ENCODE assay signal across 8 cellular contexts in the genomic region with DNA sequence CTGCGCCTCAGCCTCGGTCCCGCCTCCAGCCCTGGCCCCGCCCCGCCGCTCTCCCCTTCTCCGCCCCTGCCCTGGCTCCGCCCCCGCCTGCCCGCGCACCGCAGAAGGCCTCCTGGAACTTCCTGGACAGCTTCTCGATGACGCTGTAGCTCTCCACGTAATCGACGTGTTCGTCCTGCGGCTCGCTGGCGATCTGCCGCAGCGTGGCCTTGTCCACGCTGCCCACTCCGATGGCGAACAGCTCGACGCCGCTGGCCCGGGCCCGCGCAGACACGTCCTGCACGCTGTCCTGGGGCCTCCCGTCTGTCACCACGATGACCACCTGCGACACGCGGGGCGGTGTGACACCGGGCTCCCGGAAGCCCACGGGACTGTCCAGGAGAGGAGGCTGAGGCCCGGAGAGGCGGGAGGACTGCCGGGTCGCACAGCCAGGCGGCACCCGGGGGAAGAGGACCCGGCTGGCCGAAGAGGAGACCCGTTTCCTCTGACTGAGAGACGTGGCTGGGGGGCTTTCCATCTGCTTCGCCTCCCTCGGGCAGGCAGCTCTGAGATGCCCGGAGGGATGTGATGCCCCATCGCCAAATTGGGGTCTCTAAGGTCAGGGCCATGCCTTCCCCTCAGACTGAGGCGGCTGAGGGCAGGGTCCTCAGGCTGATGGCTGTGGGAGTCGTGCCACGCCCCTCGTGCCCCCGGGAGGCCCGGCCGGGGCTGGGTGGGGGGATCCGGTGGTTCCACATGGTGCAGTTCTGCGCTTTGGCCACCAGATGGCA. TPM values are rescaled to one million over a fixed set of nuclear protein-coding genes. Genes with fewer than 3 reads are reported as not detected.
DNase-seq lines count a peak whose midpoint lies in the region; ATAC-seq and TF ChIP-seq lines count a peak whose summit lies in the region.

No MANE protein-coding gene starts in this region.

- peak; percentile 95 for TF ChIP-seq CTCF in SK-N-SH (IDR thresholded peaks at IDR 0.05)
- peak; percentile 89 for TF ChIP-seq CTCF in parathyroid adenoma (IDR thresholded peaks at IDR 0.05)
- peak; percentile 94 to 100 (median 99) for TF ChIP-seq CTCF in tibial nerve (IDR thresholded peaks at IDR 0.05)

- peaks cover 3 to 5% of the 10 kb centered on the region in 2 donors for H3K9me3 Mint-ChIP-seq in activated naive CD4-positive, alpha-beta T cell treated with anti-CD3 and anti-CD28 coated beads, Interleukin-2, amount 50 U/mL, for 72 hours

- TF ChIP-seq RAD21 in SK-N-SH (IDR thresholded peaks at IDR 0.05; ENCODE audit: low read length): no peak

- WGBS in SK-N-SH (ENCODE audit: low lambda C conversion rate): 2% methylated on average over 19 of the region's 66 CpGs
- 0 to 1% methylated on average over 21 to 36 of the region's 66 CpGs for WGBS in tibial nerve, 2 donors

- DNase-seq in ELF-1 (ENCODE audit: low read depth, low spot score) (peak; percentile 96), SK-N-SH (peak; percentile 93), head of caudate nucleus (peak in 36 of 42 donors; percentile 53 to 95 (median 90)), tibial nerve (ENCODE audit: low spot score in 2 of 2) (peak; percentile 65 to 80)
- peak in 1 of 2 donors; percentile 98 for DNase-seq in activated naive CD4-positive, alpha-beta T cell treated with anti-CD3 and anti-CD28 coated beads, Interleukin-2, amount 50 U/mL, for 72 hours (ENCODE audit: low spot score in 2 of 2)

- no peaks in the 10 kb centered on the region for H3K79me2 ChIP-seq in SK-N-SH (ENCODE audit: insufficient read depth)
- no peaks in the 10 kb centered on the region for H3K79me2 ChIP-seq in parathyroid adenoma

- H3F3A ChIP-seq in SK-N-SH (replicated peaks; ENCODE audit: insufficient read depth): peaks cover 6% of the 10 kb centered on the region

- CTCF ChIA-PET in SK-N-SH (lab: Yijun Ruan, JAX): interaction anchor here (0.6 to 14.9 kb wide), 47 partner anchors 10 to 1725 kb away, joined by 3 to 377 read pairs (median 5); a partner anchor contains a TSS

- H2AFZ ChIP-seq in SK-N-SH (ENCODE audit: low read depth) (peak overlapping the region; percentile 92; the same call in 1 of the 2 replicates), parathyroid adenoma (peak overlapping the region; percentile 93)

- peak overlapping the region; percentile 94 for H3K4me2 ChIP-seq in SK-N-SH
- H3K4me2 ChIP-seq in parathyroid adenoma (ENCODE audit: low read length): peak overlapping the region; percentile 97

- H3K4me3 ChIP-seq in SK-N-SH (ENCODE audit: low read depth in 2 of 2, low read length in 1 of 2) (peak overlapping the region; percentile 62 to 65), parathyroid adenoma (ENCODE audit: low read depth, low read length) (peak overlapping the region; percentile 61), tibial nerve (peak overlapping the region; percentile 60 to 74 (median 62))

- peak; percentile 49 for ATAC-seq in GM21737 (IDR thresholded peaks at IDR 0.05; ENCODE audit: unreplicated experiment)
- peak; percentile 73 to 75 for ATAC-seq in activated naive CD4-positive, alpha-beta T cell treated with anti-CD3 and anti-CD28 coated beads, Interleukin-2, amount 50 U/mL, for 72 hours

- 0 out of 2 replicates have a peak, but pooled peaks cover 7% of the 10 kb centered on the region for H4K20me1 ChIP-seq in SK-N-SH (ENCODE audit: insufficient read depth)

- peak overlapping the region; percentile 87 to 94 for H3K27ac Mint-ChIP-seq in activated naive CD4-positive, alpha-beta T cell treated with anti-CD3 and anti-CD28 coated beads, Interleukin-2, amount 50 U/mL, for 72 hours

- H3K27ac ChIP-seq in KOPT-K1 (ENCODE audit: low read depth, low read length, poor library complexity, severe bottlenecking): peak overlapping the region; percentile 68
- H3K27ac ChIP-seq in SK-N-SH (ENCODE audit: low read depth in 2 of 2, low read length in 1 of 2): peak overlapping the region; percentile 89 to 95
- peak overlapping the region; percentile 93 for H3K27ac ChIP-seq in parathyroid adenoma
- peak overlapping the region; percentile 96 to 99 (median 98) for H3K27ac ChIP-seq in tibial nerve

- no peaks in the 10 kb centered on the region for H3K27me3 ChIP-seq in SK-N-SH (ENCODE audit: insufficient read depth)
- H3K27me3 ChIP-seq in parathyroid adenoma (ENCODE audit: control insufficient read depth, insufficient read depth, low read length): no peaks in the 10 kb centered on the region
- H3K27me3 ChIP-seq in tibial nerve: no peaks in the 10 kb centered on the region

- H3K4me1 ChIP-seq in SK-N-SH (ENCODE audit: control insufficient read depth in 1 of 2, insufficient read depth in 2 of 2, low read depth in 1 of 2, low read length in 1 of 2) (peaks cover 3 to 14% of the 10 kb centered on the region in 2 experiments; a peak in 2 of 4 replicates), parathyroid adenoma (no peaks in the 10 kb centered on the region), tibial nerve (peaks cover 0 to 10% (median 2%) of the 10 kb centered on the region in 4 donors)

- intact Hi-C loops in head of caudate nucleus (cut with DNase I): loop anchor here (1.0 to 5.0 kb wide), 3 partner anchors 60 to 1487 kb away; a partner anchor contains a TSS

- POLR2A ChIA-PET in SK-N-SH (lab: Yijun Ruan, JAX): interaction anchor here (1.0 to 1.2 kb wide), 2 partner anchors 9 to 60 kb away, joined by 4 to 7 read pairs; no protein-coding TSS in a partner anchor

- peaks cover 0 to 27% of the 10 kb centered on the region in 2 donors for H3K36me3 Mint-ChIP-seq in activated naive CD4-positive, alpha-beta T cell treated with anti-CD3 and anti-CD28 coated beads, Interleukin-2, amount 50 U/mL, for 72 hours

- H3K9me2 ChIP-seq in SK-N-SH: no peaks in the 10 kb centered on the region

- H3K9ac ChIP-seq in SK-N-SH (peak overlapping the region; percentile 87), parathyroid adenoma (no peak overlapping the region)

- peak; percentile 92 to 94 for TF ChIP-seq POLR2A in tibial nerve (IDR thresholded peaks at IDR 0.05)

- no peaks in the 10 kb centered on the region for H3K36me3 ChIP-seq in KOPT-K1 (ENCODE audit: insufficient read depth, low read length)
- H3K36me3 ChIP-seq in SK-N-SH (replicated peaks in 1 of 2; ENCODE audit: control insufficient read depth in 1 of 2, insufficient read depth in 2 of 2, low read length in 1 of 2): no peaks in the 10 kb centered on the region
- no peaks in the 10 kb centered on the region for H3K36me3 ChIP-seq in parathyroid adenoma (ENCODE audit: control insufficient read depth, insufficient read depth, low read length)
- peaks cover 0 to 19% (median 0%) of the 10 kb centered on the region in 3 donors for H3K36me3 ChIP-seq in tibial nerve

- no peak for TF ChIP-seq EP300 in SK-N-SH (IDR thresholded peaks at IDR 0.05; ENCODE audit: borderline replicate concordance in 1 of 2, low read depth in 1 of 2, low read length in 1 of 2)
- TF ChIP-seq EP300 in tibial nerve (IDR thresholded peaks at IDR 0.05): peak in 1 of 2 donors; percentile 98

- H3K9me3 ChIP-seq in KOPT-K1 (ENCODE audit: insufficient read depth, low read length, poor library complexity, severe bottlenecking) (peaks cover 11% of the 10 kb centered on the region), SK-N-SH (no peaks in the 10 kb centered on the region), parathyroid adenoma (ENCODE audit: control insufficient read depth, low read length) (no peaks in the 10 kb centered on the region), tibial nerve (peaks cover 0 to 15% (median 0%) of the 10 kb centered on the region in 4 donors)

TF ChIP-seq in SK-N-SH, 30 proteins besides CTCF, POLR2A, EP300 and RAD21 (continues in another document):
- TF ChIP-seq, protein P1, sequence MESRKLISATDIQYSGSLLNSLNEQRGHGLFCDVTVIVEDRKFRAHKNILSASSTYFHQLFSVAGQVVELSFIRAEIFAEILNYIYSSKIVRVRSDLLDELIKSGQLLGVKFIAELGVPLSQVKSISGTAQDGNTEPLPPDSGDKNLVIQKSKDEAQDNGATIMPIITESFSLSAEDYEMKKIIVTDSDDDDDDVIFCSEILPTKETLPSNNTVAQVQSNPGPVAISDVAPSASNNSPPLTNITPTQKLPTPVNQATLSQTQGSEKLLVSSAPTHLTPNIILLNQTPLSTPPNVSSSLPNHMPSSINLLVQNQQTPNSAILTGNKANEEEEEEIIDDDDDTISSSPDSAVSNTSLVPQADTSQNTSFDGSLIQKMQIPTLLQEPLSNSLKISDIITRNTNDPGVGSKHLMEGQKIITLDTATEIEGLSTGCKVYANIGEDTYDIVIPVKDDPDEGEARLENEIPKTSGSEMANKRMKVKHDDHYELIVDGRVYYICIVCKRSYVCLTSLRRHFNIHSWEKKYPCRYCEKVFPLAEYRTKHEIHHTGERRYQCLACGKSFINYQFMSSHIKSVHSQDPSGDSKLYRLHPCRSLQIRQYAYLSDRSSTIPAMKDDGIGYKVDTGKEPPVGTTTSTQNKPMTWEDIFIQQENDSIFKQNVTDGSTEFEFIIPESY (IDR thresholded peaks at IDR 0.05; ENCODE audit: borderline replicate concordance, low read depth): no peak
- TF ChIP-seq, protein P2, sequence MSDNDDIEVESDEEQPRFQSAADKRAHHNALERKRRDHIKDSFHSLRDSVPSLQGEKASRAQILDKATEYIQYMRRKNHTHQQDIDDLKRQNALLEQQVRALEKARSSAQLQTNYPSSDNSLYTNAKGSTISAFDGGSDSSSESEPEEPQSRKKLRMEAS (IDR thresholded peaks at IDR 0.05; ENCODE audit: low read depth): peak; percentile 100
- TF ChIP-seq MXI1 (IDR thresholded peaks at IDR 0.05; ENCODE audit: low read depth, low read length): peak; percentile 61; the same call in 1 of the 2 replicates
- no peak for TF ChIP-seq RCOR1 (IDR thresholded peaks at IDR 0.05; ENCODE audit: low read length)

RNA-seq across cellular contexts. Expression of a gene that starts 4.6 kb away (rescaled TPM):
- 0.15 and 0.23 TPM in 2 replicates for polyA plus RNA-seq in SK-N-SH (2012; rRNA removed)
- 0.05 and 0.09 TPM in 2 replicates for polyA plus RNA-seq in SK-N-SH (2012; cell fraction: cytosol; rRNA removed)
- polyA plus RNA-seq in SK-N-SH (2012; cell fraction: nucleus; rRNA removed): 1.3 and 1.4 TPM in 2 replicates
- under 1 TPM; 0.31 to 0.66 TPM for total RNA-seq in activated naive CD4-positive, alpha-beta T cell treated with anti-CD3 and anti-CD28 coated beads, Interleukin-2, amount 50 U/mL, for 72 hours
- total RNA-seq in tibial nerve: not detected

RNA-seq across cellular contexts. Expression of a gene that starts 38.8 kb away (rescaled TPM):
- polyA plus RNA-seq in SK-N-SH (2012; rRNA removed): 1.0 and 1.1 TPM in 2 replicates
- 0.85 and 0.89 TPM in 2 replicates for polyA plus RNA-seq in SK-N-SH (2012; cell fraction: cytosol; rRNA removed)
- 0.30 and 0.38 TPM in 2 replicates for polyA plus RNA-seq in SK-N-SH (2012; cell fraction: nucleus; rRNA removed)
- 100 to 1,000 TPM; 248 to 298 TPM for total RNA-seq in activated naive CD4-positive, alpha-beta T cell treated with anti-CD3 and anti-CD28 coated beads, Interleukin-2, amount 50 U/mL, for 72 hours
- 10 to 100 TPM; 21.1 to 67.8 (median 43.1) TPM for total RNA-seq in tibial nerve
